In genomic region chr1:3898994-3899775, GRCh38 we compare ENCODE assay signal across 8 cellular contexts. TPM values are rescaled to one million over a fixed set of nuclear protein-coding genes. Genes with fewer than 3 reads are reported as not detected.
A peak's percentile ranks its signal among the peaks of the same experiment; 100 is the strongest.
DNase-seq lines count a peak whose midpoint lies in the region; ATAC-seq and TF ChIP-seq lines count a peak whose summit lies in the region.

No MANE protein-coding gene starts in this region.

- in situ Hi-C loops in brain microvascular endothelial cell (cut with HindIII; ENCODE audit: low pct_ligation_motif_present, low sequenced_read_pairs), result no loop called here

- H3K56ac ChIP-seq in mesendoderm (ENCODE audit: low read length), result peak overlapping the region; percentile 98

- WGBS in mesendoderm (ENCODE audit: extremely low coverage, insufficient coverage, low lambda C conversion rate), result no CpG with 5 or more reads among the region's 11 CpGs

- H3K4me2 ChIP-seq in DND-41 (ENCODE audit: insufficient read depth, low read length), result peak overlapping the region; percentile 100
- peak overlapping the region; percentile 35 for H3K4me2 ChIP-seq in KMS-11
- peak overlapping the region; percentile 89 for H3K4me2 ChIP-seq in mesendoderm (ENCODE audit: low read length)

- H3K36me3 ChIP-seq in DND-41 (ENCODE audit: insufficient read depth, low read length), result peaks cover 29% of the 10 kb centered on the region
- no peaks in the 10 kb centered on the region for H3K36me3 ChIP-seq in KMS-11 (ENCODE audit: insufficient read depth)
- H3K36me3 ChIP-seq in brain microvascular endothelial cell (replicated peaks), result peaks cover 3% of the 10 kb centered on the region
- peaks cover 2% of the 10 kb centered on the region for H3K36me3 ChIP-seq in mesendoderm (ENCODE audit: control insufficient read depth, insufficient read depth, low read length)

- peak overlapping the region; percentile 60 for H3K18ac ChIP-seq in mesendoderm (ENCODE audit: low read length)

- H2BK15ac ChIP-seq in mesendoderm (replicated peaks; ENCODE audit: low read depth), result no peak overlapping the region

- H3K79me1 ChIP-seq in mesendoderm (ENCODE audit: low read length), result peaks cover 22% of the 10 kb centered on the region

- peaks cover 5% of the 10 kb centered on the region for H3K9me3 ChIP-seq in DND-41 (ENCODE audit: insufficient read depth, low read length, severe bottlenecking)

- H3K27ac ChIP-seq in DND-41 (ENCODE audit: low read length) (peak overlapping the region; percentile 98), KMS-11 (peak overlapping the region; percentile 93), brain microvascular endothelial cell (peak overlapping the region; percentile 83), mesendoderm (ENCODE audit: low read depth, low read length) (no peak overlapping the region)

- H2AFZ ChIP-seq in DND-41 (ENCODE audit: low read depth, low read length) (no peak overlapping the region; the same call in 1 of the 2 replicates), KMS-11 (ENCODE audit: low read depth) (peak overlapping the region; percentile 72)

- DNase-seq in DND-41, result no peak
- DNase-seq in brain microvascular endothelial cell, result no peak
- DNase-seq in mesendoderm, result peak; percentile 44
- DNase-seq in mucosa of gallbladder (ENCODE audit: low spot score), result no peak
- DNase-seq in T1000 (lab: John Stamatoyannopoulos, UW), result no peak

- no peak overlapping the region for H4K5ac ChIP-seq in mesendoderm (ENCODE audit: low read length)

- H3K4me3 ChIP-seq in DND-41 (ENCODE audit: low read depth in 1 of 2, low read length in 2 of 2) (peak overlapping the region; percentile 88 to 96), KMS-11 (IDR thresholded peaks at IDR 0.05; ENCODE audit: insufficient read depth, low read depth, low read length) (peak overlapping the region; percentile 77), brain microvascular endothelial cell (ENCODE audit: low read depth, low read length) (peak overlapping the region; percentile 90), mesendoderm (ENCODE audit: low read length) (peak overlapping the region; percentile 95)

- H3K4me1 ChIP-seq in DND-41 (ENCODE audit: insufficient read depth, low read length) (peaks cover 60% of the 10 kb centered on the region), KMS-11 (ENCODE audit: low read depth, poor library complexity, severe bottlenecking) (peaks cover 15% of the 10 kb centered on the region), mesendoderm (ENCODE audit: control insufficient read depth, low read depth, low read length) (no peaks in the 10 kb centered on the region)

- no peak overlapping the region for H4K8ac ChIP-seq in mesendoderm (ENCODE audit: low read depth, low read length)

- peak overlapping the region; percentile 48 for H3K23ac ChIP-seq in mesendoderm (ENCODE audit: low read length)

- no peak overlapping the region for H2AK5ac ChIP-seq in mesendoderm (ENCODE audit: low read length)

- ATAC-seq in DND-41 (ENCODE audit: insufficient read depth, low read depth) (no peak), GM19328 (IDR thresholded peaks at IDR 0.05; ENCODE audit: unreplicated experiment) (no peak), HG02852 (IDR thresholded peaks at IDR 0.05; ENCODE audit: unreplicated experiment) (no peak)

- H2BK5ac ChIP-seq in mesendoderm (ENCODE audit: low read length), result no peak overlapping the region

- H3K4ac ChIP-seq in mesendoderm (ENCODE audit: low read depth, low read length), result no peak overlapping the region

- TF ChIP-seq CTCF in DND-41 (IDR thresholded peaks at IDR 0.05; ENCODE audit: borderline replicate concordance, extremely low read depth, low read length, poor library complexity, severe bottlenecking) (no peak), KMS-11 (conservative IDR thresholded peaks at IDR 0.05; ENCODE audit: low read depth, low read length) (no peak), brain microvascular endothelial cell (IDR thresholded peaks at IDR 0.05; ENCODE audit: low read depth, low read length, missing control alignments) (peak; percentile 44)

- H3K9ac ChIP-seq in DND-41 (ENCODE audit: low read depth, low read length) (peak overlapping the region; percentile 94), KMS-11 (peak overlapping the region; percentile 91), mesendoderm (ENCODE audit: low read length) (peak overlapping the region; percentile 90)

- peaks cover 57% of the 10 kb centered on the region for H3K79me2 ChIP-seq in DND-41 (ENCODE audit: insufficient read depth, low read length)
- peaks cover 51% of the 10 kb centered on the region for H3K79me2 ChIP-seq in KMS-11 (ENCODE audit: insufficient read depth, low read depth)
- H3K79me2 ChIP-seq in mesendoderm (ENCODE audit: control insufficient read depth, insufficient read depth, low read length), result peaks cover 47% of the 10 kb centered on the region

- H4K20me1 ChIP-seq in DND-41 (ENCODE audit: insufficient read depth, low read length) (peaks cover 29% of the 10 kb centered on the region), KMS-11 (ENCODE audit: insufficient read depth) (no peaks in the 10 kb centered on the region)

- H2BK120ac ChIP-seq in mesendoderm (ENCODE audit: low read depth, low read length), result no peak overlapping the region

- H3K27me3 ChIP-seq in DND-41 (ENCODE audit: insufficient read depth, low read length, poor library complexity), result no peaks in the 10 kb centered on the region
- no peaks in the 10 kb centered on the region for H3K27me3 ChIP-seq in KMS-11 (ENCODE audit: insufficient read depth, low read depth)
- H3K27me3 ChIP-seq in brain microvascular endothelial cell (replicated peaks), result no peaks in the 10 kb centered on the region
- H3K27me3 ChIP-seq in mesendoderm (ENCODE audit: insufficient read depth, low read length, poor library complexity), result no peaks in the 10 kb centered on the region

RNA-seq across cellular contexts. Expression of gene C1orf174, which starts 0.9 kb away (rescaled TPM):
- polyA plus RNA-seq in mesendoderm (2013, experiment 1 of 2), result 29.2 TPM
- 29.8 TPM for polyA plus RNA-seq in mesendoderm (2013, experiment 2 of 2)
- total RNA-seq in mucosa of gallbladder, result 26.4 TPM

RNA-seq across cellular contexts. Expression of gene DFFB, which starts 41.9 kb away (rescaled TPM):
- polyA plus RNA-seq in mesendoderm (2013, experiment 1 of 2), result 5.4 TPM
- polyA plus RNA-seq in mesendoderm (2013, experiment 2 of 2), result 5.9 TPM
- 9.8 TPM for total RNA-seq in mucosa of gallbladder

RNA-seq across cellular contexts. Expression of gene CEP104, which starts 42.2 kb away (rescaled TPM):
- polyA plus RNA-seq in mesendoderm (2013, experiment 1 of 2), result 15.6 TPM
- 14.2 TPM for polyA plus RNA-seq in mesendoderm (2013, experiment 2 of 2)
- total RNA-seq in mucosa of gallbladder, result 64.1 TPM

Comparison
In these comparisons a context has a peak if more than half of its experiments do, and no peak if none do; other contexts are left out.
1. H3K4me2 ChIP-seq: peak in every context shown above with its lines; median percentile 100 in DND-41; 89 in mesendoderm; 35 in KMS-11.